Comparison of ENCODE assay signal across 13 cellular contexts in the genomic region with DNA sequence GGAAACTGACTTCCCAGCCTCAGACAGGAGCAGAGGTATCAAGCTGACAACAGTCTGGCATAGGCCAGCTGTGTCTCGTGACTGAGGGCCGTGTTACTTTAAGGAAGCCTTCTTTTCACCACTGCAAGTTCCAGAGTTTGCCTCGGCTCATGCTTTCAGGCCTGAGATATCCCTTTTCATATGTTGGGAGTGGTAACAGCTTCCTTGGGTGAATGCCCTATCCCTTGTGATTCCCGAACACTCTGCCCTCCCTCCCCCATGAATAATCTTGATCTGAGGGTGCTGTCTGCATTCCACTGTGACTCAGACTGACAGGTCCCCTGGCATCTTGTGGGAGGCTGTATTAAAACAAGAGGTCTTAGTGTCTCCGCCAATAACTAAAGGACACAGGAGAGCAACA. TPM values are rescaled to one million over a fixed set of nuclear protein-coding genes. Genes with fewer than 3 reads are reported as not detected.
DNase-seq lines count a peak whose midpoint lies in the region; ATAC-seq and TF ChIP-seq lines count a peak whose summit lies in the region.
"Had no signal": no experiment of that assay in that cellular context is flagged by ENCODE, and none has a peak within 500 bp of the region (broad histone marks: within the 10 kb centered on the region; RNA-seq: fewer than 3 reads in every experiment).

No MANE protein-coding gene starts in this region.

- no peak overlapping the region for H3K4me2 ChIP-seq in GM23338
- H3K4me2 ChIP-seq in SK-N-SH, result peak overlapping the region; percentile 21; the same call in 1 of the 2 replicates

- peak overlapping the region; percentile 24; the same call in 1 of the 2 replicates for H3K9ac ChIP-seq in SK-N-SH

- H3K4me1 Mint-ChIP-seq in GM23338, result peaks cover 9% of the 10 kb centered on the region; the same call in 2 of the 3 replicates
- H3K4me1 Mint-ChIP-seq in osteocyte (ENCODE audit: unreplicated experiment), result peaks cover 7% of the 10 kb centered on the region
- no peaks in the 10 kb centered on the region for H3K4me1 Mint-ChIP-seq in activated T-helper 2 cell treated with anti-CD3 and anti-CD28 coated beads, Interferon-gamma antibody, Interleukin-2, Interleukin-4, amounts not matched to agents 10 μg/mL and 5 μg/mL and 100 μg/mL, durations not matched to agents 14 hours and 24 hours and 36 hours (ENCODE audit: low read depth)

- ATAC-seq in GM23338, result peak; percentile 81

- peak in 1 of 2 experiments; percentile 90; a peak in 2 of 4 replicates for TF ChIP-seq EP300 in SK-N-SH (IDR thresholded peaks at IDR 0.05; ENCODE audit: borderline replicate concordance in 1 of 2, low read depth in 1 of 2, low read length in 1 of 2)

- H3K36me3 ChIP-seq in GM23338 (ENCODE audit: insufficient read depth) (no peaks in the 10 kb centered on the region), SK-N-SH (replicated peaks in 1 of 2; ENCODE audit: control insufficient read depth in 1 of 2, insufficient read depth in 2 of 2, low read length in 1 of 2) (no peaks in the 10 kb centered on the region), spleen (no peaks in the 10 kb centered on the region)
- H3K36me3 ChIP-seq: transverse colon had no signal

- H3K27me3 Mint-ChIP-seq in GM23338 (ENCODE audit: insufficient read depth, low read depth, poor library complexity) (peaks cover 2% of the 10 kb centered on the region), osteocyte (ENCODE audit: unreplicated experiment) (peaks cover 49% of the 10 kb centered on the region)
- H3K27me3 Mint-ChIP-seq in activated T-helper 2 cell treated with anti-CD3 and anti-CD28 coated beads, Interferon-gamma antibody, Interleukin-2, Interleukin-4, amounts not matched to agents 10 μg/mL and 5 μg/mL and 100 μg/mL, durations not matched to agents 14 hours and 24 hours and 36 hours (ENCODE audit: low read depth), result peaks cover 4% of the 10 kb centered on the region

- no peaks in the 10 kb centered on the region for H3K4me1 ChIP-seq in GM23338 (ENCODE audit: insufficient read depth)
- H3K4me1 ChIP-seq in SK-N-SH (ENCODE audit: control insufficient read depth in 1 of 2, insufficient read depth in 2 of 2, low read depth in 1 of 2, low read length in 1 of 2), result peaks cover 6 to 22% of the 10 kb centered on the region in 2 experiments
- peaks cover 0 to 7% (median 0%) of the 10 kb centered on the region in 6 donors for H3K4me1 ChIP-seq in spleen

- H2AFZ ChIP-seq in GM23338 (peak overlapping the region; percentile 40; the same call in 1 of the 2 replicates), SK-N-SH (ENCODE audit: low read depth) (peak overlapping the region; percentile 49; the same call in 1 of the 2 replicates)

- H3F3A ChIP-seq in GM23338 (replicated peaks; ENCODE audit: low read depth) (no peaks in the 10 kb centered on the region), SK-N-SH (replicated peaks; ENCODE audit: insufficient read depth) (peaks cover 35% of the 10 kb centered on the region)

- H3K9me2 ChIP-seq in GM23338 (ENCODE audit: insufficient read depth) (peaks cover 8% of the 10 kb centered on the region), SK-N-SH (no peaks in the 10 kb centered on the region)

- intact Hi-C loops in spleen (cut with DNase I; ENCODE audit: low total_unique reads), result no loop called here
- intact Hi-C loops in activated T-helper 2 cell treated with anti-CD3 and anti-CD28 coated beads, Interferon-gamma antibody, Interleukin-2, Interleukin-4, amounts not matched to agents 10 μg/mL and 5 μg/mL and 100 μg/mL, durations not matched to agents 14 hours and 24 hours and 36 hours (cut with micrococcal nuclease), result no loop called here

- POLR2A ChIA-PET in SK-N-SH (lab: Yijun Ruan, JAX), result no interaction called here

- CTCF ChIA-PET in SK-N-SH (lab: Yijun Ruan, JAX), result no interaction called here

- H3K27ac ChIP-seq in GM23338 (ENCODE audit: low read depth), result no peak overlapping the region
- peak overlapping the region; percentile 72 to 77; a peak in 3 of 4 replicates for H3K27ac ChIP-seq in SK-N-SH (ENCODE audit: low read depth in 2 of 2, low read length in 1 of 2)
- H3K27ac ChIP-seq in spleen, result no peak overlapping the region
- H3K27ac ChIP-seq: transverse colon had no signal

- no peak overlapping the region for H3K27ac Mint-ChIP-seq in GM23338
- peak overlapping the region; percentile 42 for H3K27ac Mint-ChIP-seq in osteocyte (ENCODE audit: unreplicated experiment)
- H3K27ac Mint-ChIP-seq in activated T-helper 2 cell treated with anti-CD3 and anti-CD28 coated beads, Interferon-gamma antibody, Interleukin-2, Interleukin-4, amounts not matched to agents 10 μg/mL and 5 μg/mL and 100 μg/mL, durations not matched to agents 14 hours and 24 hours and 36 hours, result no peak overlapping the region
- H3K27ac Mint-ChIP-seq: activated T-cell treated with anti-CD3 and anti-CD28 coated beads, Interleukin-2, amount 50 U/mL, for 24 hours had no signal

- no peak for TF ChIP-seq RAD21 in SK-N-SH (IDR thresholded peaks at IDR 0.05; ENCODE audit: low read length)

- H3K9me3 Mint-ChIP-seq in GM23338 (peaks cover 11% of the 10 kb centered on the region), osteocyte (ENCODE audit: unreplicated experiment) (peaks cover 9% of the 10 kb centered on the region)
- H3K9me3 Mint-ChIP-seq in activated T-helper 2 cell treated with anti-CD3 and anti-CD28 coated beads, Interferon-gamma antibody, Interleukin-2, Interleukin-4, amounts not matched to agents 10 μg/mL and 5 μg/mL and 100 μg/mL, durations not matched to agents 14 hours and 24 hours and 36 hours, result peaks cover 5% of the 10 kb centered on the region

- WGBS in SK-N-SH (ENCODE audit: low lambda C conversion rate), result 13% methylated on average over 4 of the region's 5 CpGs
- WGBS in spleen, 5 donors, result 57 to 82% (median 72%) methylated on average over 5 of the region's 5 CpGs

- DNase-seq in GM23338 (ENCODE audit: low spot score) (peak; percentile 17), SK-N-SH (no peak), foreskin melanocyte (peak; percentile 55), osteocyte (ENCODE audit: extremely low spot score, unreplicated experiment) (no peak), spleen (no peak)
- DNase-seq in effector CD8-positive, alpha-beta T cell (lab: John Stamatoyannopoulos, UW), result no peak
- no peak for DNase-seq in activated T-helper 2 cell treated with anti-CD3 and anti-CD28 coated beads, Interferon-gamma antibody, Interleukin-2, Interleukin-4, amounts not matched to agents 10 μg/mL and 5 μg/mL and 100 μg/mL, durations not matched to agents 14 hours and 24 hours and 36 hours (ENCODE audit: low spot score)
- no peak for DNase-seq in activated CD4-positive, alpha-beta T cell treated with anti-CD3 and anti-CD28 coated beads, Interleukin-2, amount 50 U/mL, for 4 hours
- DNase-seq: activated T-cell treated with anti-CD3 and anti-CD28 coated beads, Interleukin-2, amount 50 U/mL, for 24 hours; NCI-H1105; NK-92 treated with Interleukin-12 subunit alpha and Interleukin-12 subunit beta, amount 100 ng/mL, for 24 hours; occipital lobe; transverse colon had no signal

- TF ChIP-seq POLR2A in spleen (IDR thresholded peaks at IDR 0.05), result no peak

- H3K27me3 ChIP-seq in GM23338 (ENCODE audit: insufficient read depth) (no peaks in the 10 kb centered on the region), SK-N-SH (ENCODE audit: insufficient read depth) (no peaks in the 10 kb centered on the region), spleen (replicated peaks in 1 of 7) (peaks cover 0 to 5% (median 0%) of the 10 kb centered on the region in 7 donors)
- H3K27me3 ChIP-seq: transverse colon had no signal

- H4K20me1 ChIP-seq in GM23338 (replicated peaks; ENCODE audit: insufficient read depth) (no peaks in the 10 kb centered on the region), SK-N-SH (ENCODE audit: insufficient read depth) (no peaks in the 10 kb centered on the region)

- H3K79me2 ChIP-seq in GM23338 (replicated peaks; ENCODE audit: insufficient read depth) (no peaks in the 10 kb centered on the region), SK-N-SH (ENCODE audit: insufficient read depth) (no peaks in the 10 kb centered on the region)

- H3K9me3 ChIP-seq in SK-N-SH, result no peaks in the 10 kb centered on the region
- peaks cover 0 to 6% (median 3%) of the 10 kb centered on the region in 8 donors for H3K9me3 ChIP-seq in spleen
- H3K9me3 ChIP-seq: transverse colon had no signal

- H3K4me3 ChIP-seq in GM23338 (no peak overlapping the region), SK-N-SH (ENCODE audit: low read depth in 2 of 2, low read length in 1 of 2) (no peak overlapping the region), spleen (no peak overlapping the region)
- H3K4me3 ChIP-seq: transverse colon had no signal

- TF ChIP-seq CTCF in GM23338 (conservative IDR thresholded peaks at IDR 0.05; ENCODE audit: low read depth in 2 of 2) (no peak), SK-N-SH (IDR thresholded peaks at IDR 0.05) (no peak), osteocyte (IDR thresholded peaks at IDR 0.05) (no peak), spleen (IDR thresholded peaks at IDR 0.05 in 8 of 11, conservative IDR thresholded peaks at IDR 0.05 in 3 of 11) (no peak)

- H3K36me3 Mint-ChIP-seq in GM23338 (ENCODE audit: low read depth) (peaks cover 9% of the 10 kb centered on the region), osteocyte (ENCODE audit: unreplicated experiment) (no peaks in the 10 kb centered on the region)
- H3K36me3 Mint-ChIP-seq in activated T-helper 2 cell treated with anti-CD3 and anti-CD28 coated beads, Interferon-gamma antibody, Interleukin-2, Interleukin-4, amounts not matched to agents 10 μg/mL and 5 μg/mL and 100 μg/mL, durations not matched to agents 14 hours and 24 hours and 36 hours (ENCODE audit: low read depth), result no peaks in the 10 kb centered on the region

- H3K4me3 Mint-ChIP-seq in GM23338, result no peak overlapping the region
- no peak overlapping the region for H3K4me3 Mint-ChIP-seq in osteocyte (ENCODE audit: unreplicated experiment)
- no peak overlapping the region for H3K4me3 Mint-ChIP-seq in activated T-helper 2 cell treated with anti-CD3 and anti-CD28 coated beads, Interferon-gamma antibody, Interleukin-2, Interleukin-4, amounts not matched to agents 10 μg/mL and 5 μg/mL and 100 μg/mL, durations not matched to agents 14 hours and 24 hours and 36 hours (ENCODE audit: low read depth)
- H3K4me3 Mint-ChIP-seq: activated T-cell treated with anti-CD3 and anti-CD28 coated beads, Interleukin-2, amount 50 U/mL, for 24 hours had no signal

TF ChIP-seq in GM23338, 12 proteins besides CTCF, POLR2A, EP300 and RAD21 (continues in another document):
- no peak for TF ChIP-seq EZH2phosphoT487 (IDR thresholded peaks at IDR 0.05; ENCODE audit: unreplicated experiment)

TF ChIP-seq in SK-N-SH, 30 proteins besides CTCF, POLR2A, EP300 and RAD21 (continues in another document):
- TF ChIP-seq GABPA (IDR thresholded peaks at IDR 0.05; ENCODE audit: low read depth), result no peak

RNA-seq across cellular contexts. Expression of a gene that starts 49.7 kb away (rescaled TPM):
- 34.5 and 54.0 TPM in 2 replicates for total RNA-seq in GM23338 (2014; rRNA removed; shearing (Covaris generic))
- 12.1 and 13.0 TPM in 2 replicates for polyA plus RNA-seq in GM23338 (2016; fragmentation: Nextera tagmentation; extraction: Ambion mirVana)
- 6.4 and 11.0 TPM in 2 replicates for polyA plus RNA-seq in SK-N-SH (2012; rRNA removed)
- 10.4 and 10.5 TPM in 2 replicates for polyA plus RNA-seq in SK-N-SH (2012; cell fraction: cytosol; rRNA removed)
- 6.2 and 10.4 TPM in 2 replicates for polyA plus RNA-seq in SK-N-SH (2012; cell fraction: nucleus; rRNA removed)
- 16.0 and 16.6 TPM in 2 replicates for total RNA-seq in osteocyte
- 10 to 100 TPM; 25.9 to 70.2 (median 38.3) TPM for total RNA-seq in spleen
- 10 to 100 TPM in 2 of 3 donors, 1 to 10 TPM in 1; 6.3 to 13.0 (median 10.1) TPM for polyA plus RNA-seq in spleen
- total RNA-seq in activated T-helper 2 cell treated with anti-CD3 and anti-CD28 coated beads, Interferon-gamma antibody, Interleukin-2, Interleukin-4, amounts not matched to agents 10 μg/mL and 5 μg/mL and 100 μg/mL, durations not matched to agents 14 hours and 24 hours and 36 hours, result 6.0 and 6.8 TPM in 2 replicates

Comparison
In these comparisons a context has a peak if more than half of its experiments do, and no peak if none do; other contexts are left out.
1. DNase-seq: peak in GM23338 (single experiment) and foreskin melanocyte (single experiment); none in SK-N-SH (single experiment), osteocyte (single experiment), spleen (single experiment), effector CD8-positive, alpha-beta T cell (single experiment), activated T-helper 2 cell treated with anti-CD3 and anti-CD28 coated beads, Interferon-gamma antibody, Interleukin-2, Interleukin-4, amounts not matched to agents 10 μg/mL and 5 μg/mL and 100 μg/mL, durations not matched to agents 14 hours and 24 hours and 36 hours (single experiment) and activated CD4-positive, alpha-beta T cell treated with anti-CD3 and anti-CD28 coated beads, Interleukin-2, amount 50 U/mL, for 4 hours (0 of 2).
2. H3K27ac ChIP-seq: peak in SK-N-SH (2 of 2); none in GM23338 (single experiment) and spleen (0 of 8).